In genomic region chr19:38915329-38916321, GRCh38 we compare ENCODE assay signal across 25 cellular contexts. TPM values are rescaled to one million over a fixed set of nuclear protein-coding genes. Genes with fewer than 3 reads are reported as not detected.
DNase-seq lines count a peak whose midpoint lies in the region; ATAC-seq and TF ChIP-seq lines count a peak whose summit lies in the region.
"Had no signal": no experiment of that assay in that cellular context is flagged by ENCODE, and none has a peak within 500 bp of the region (broad histone marks: within the 10 kb centered on the region; RNA-seq: fewer than 3 reads in every experiment).

No MANE protein-coding gene starts in this region.

- peaks cover 0 to 3% (median 0%) of the 10 kb centered on the region in 6 donors for H3K4me1 ChIP-seq in spleen
- H3K4me1 ChIP-seq: sigmoid colon, SJSA1 had no signal

- H3K4me1 Mint-ChIP-seq in WTC11, result no peaks in the 10 kb centered on the region
- H3K4me1 Mint-ChIP-seq: activated naive CD4-positive, alpha-beta T cell treated with anti-CD3 and anti-CD28 coated beads, Interleukin-2, amount 50 U/mL, for 24 hours had no signal

- TF ChIP-seq POLR2A in spleen (IDR thresholded peaks at IDR 0.05), result no peak

- no peaks in the 10 kb centered on the region for H3K9me3 ChIP-seq in spleen
- H3K9me3 ChIP-seq: sigmoid colon, SJSA1 had no signal

- TF ChIP-seq CTCF in WTC11 (IDR thresholded peaks at IDR 0.05) (no peak), spleen (IDR thresholded peaks at IDR 0.05 in 8 of 11, conservative IDR thresholded peaks at IDR 0.05 in 3 of 11) (no peak)

- H3K27ac Mint-ChIP-seq in WTC11, result peak overlapping the region; percentile 29; the same call in 1 of the 2 replicates
- H3K27ac Mint-ChIP-seq: activated CD4-positive, alpha-beta memory T cell treated with anti-CD3 and anti-CD28 coated beads for 36 hours; activated naive CD4-positive, alpha-beta T cell treated with anti-CD3 and anti-CD28 coated beads, Interleukin-2, amount 50 U/mL, for 24 hours had no signal

- DNase-seq in WTC11 (ENCODE audit: low spot score) (no peak), islet precursor cell (peak; percentile 51), spleen (peak; percentile 70), GF-D8 (lab: John Stamatoyannopoulos, UW) (no peak)
- DNase-seq: activated CD4-positive, alpha-beta memory T cell treated with anti-CD3 and anti-CD28 coated beads for 36 hours; activated CD4-positive, CD25-positive, alpha-beta regulatory T cell treated with anti-CD3 and anti-CD28 coated beads, Interleukin-2, amount 50 U/mL, for 72 hours; activated CD8-positive, alpha-beta memory T cell treated with anti-CD3 and anti-CD28 coated beads, Interleukin-2, amount 50 U/mL, for 4 hours; amygdala; C1 segment of cervical spinal cord; Karpas-422; MV-4-11; NCI-H1436 treated with DMSO at 0.1 percent for 48 hours; NCI-H2107; NCI-H446; NCI-H774; sigmoid colon; stimulated activated CD4-positive, alpha-beta T cell treated with anti-CD3 and anti-CD28 coated beads, Interleukin-4, amount 100 ng/mL, for 4 hours; stimulated activated naive CD4-positive, alpha-beta T cell had no signal

- H3K27ac ChIP-seq in spleen, result no peak overlapping the region
- H3K27ac ChIP-seq: HL-60, sigmoid colon, SJSA1 had no signal

- no peak overlapping the region for H3K4me3 Mint-ChIP-seq in WTC11
- H3K4me3 Mint-ChIP-seq: activated CD4-positive, alpha-beta memory T cell treated with anti-CD3 and anti-CD28 coated beads for 36 hours; activated naive CD4-positive, alpha-beta T cell treated with anti-CD3 and anti-CD28 coated beads, Interleukin-2, amount 50 U/mL, for 24 hours had no signal

- intact Hi-C loops in spleen (cut with DNase I; ENCODE audit: low total_unique reads), result no loop called here

- CTCF ChIA-PET in WTC11 (lab: Charles Lee), result interaction anchor here (1.3 to 2.2 kb wide), 2 partner anchors 15 to 146 kb away, joined by 3 to 15 read pairs; partner anchors contain the start of genes MRPS12 and SARS2

- no peak overlapping the region for H3K4me3 ChIP-seq in spleen
- H3K4me3 ChIP-seq: sigmoid colon, SJSA1 had no signal

- peaks cover 0 to 21% (median 0%) of the 10 kb centered on the region in 6 donors for H3K36me3 ChIP-seq in spleen
- H3K36me3 ChIP-seq: sigmoid colon, SJSA1 had no signal

- no peaks in the 10 kb centered on the region for H3K9me3 Mint-ChIP-seq in WTC11
- H3K9me3 Mint-ChIP-seq: activated CD4-positive, alpha-beta memory T cell treated with anti-CD3 and anti-CD28 coated beads for 36 hours; activated naive CD4-positive, alpha-beta T cell treated with anti-CD3 and anti-CD28 coated beads, Interleukin-2, amount 50 U/mL, for 24 hours had no signal

- peaks cover 10% of the 10 kb centered on the region for H3K27me3 Mint-ChIP-seq in WTC11 (ENCODE audit: low read depth)
- H3K27me3 Mint-ChIP-seq: activated CD4-positive, alpha-beta memory T cell treated with anti-CD3 and anti-CD28 coated beads for 36 hours; activated naive CD4-positive, alpha-beta T cell treated with anti-CD3 and anti-CD28 coated beads, Interleukin-2, amount 50 U/mL, for 24 hours had no signal

- WGBS in spleen, 5 donors, result 90 to 95% (median 93%) methylated on average over 38 to 44 of the region's 44 CpGs

- ATAC-seq in WTC11 (no peak), HG03571 (IDR thresholded peaks at IDR 0.05; ENCODE audit: unreplicated experiment) (no peak)

- peaks cover 0 to 16% (median 4%) of the 10 kb centered on the region in 7 donors for H3K27me3 ChIP-seq in spleen (replicated peaks in 1 of 7)
- H3K27me3 ChIP-seq: SJSA1 had no signal

- no peaks in the 10 kb centered on the region for H3K36me3 Mint-ChIP-seq in WTC11
- H3K36me3 Mint-ChIP-seq: activated CD4-positive, alpha-beta memory T cell treated with anti-CD3 and anti-CD28 coated beads for 36 hours had no signal

- POLR2A ChIA-PET in WTC11 (lab: Charles Lee), result no interaction called here

TF ChIP-seq in WTC11, 78 proteins besides CTCF, POLR2A, EP300 and RAD21 (continues in another document):
- TF ChIP-seq ZNF232 (CRISPR knock-in tag; IDR thresholded peaks at IDR 0.05) (no peak), RELA (CRISPR knock-in tag; IDR thresholded peaks at IDR 0.05; ENCODE audit: borderline replicate concordance) (no peak), CBFB (CRISPR knock-in tag; IDR thresholded peaks at IDR 0.05; ENCODE audit: low read depth) (no peak), ZNF425 (CRISPR knock-in tag; conservative IDR thresholded peaks at IDR 0.05) (no peak), RORB (CRISPR knock-in tag; IDR thresholded peaks at IDR 0.05) (no peak), ATF3 (CRISPR knock-in tag; conservative IDR thresholded peaks at IDR 0.05) (no peak), ZNF263 (CRISPR knock-in tag; IDR thresholded peaks at IDR 0.05; ENCODE audit: low read depth) (no peak), ZNF138 (CRISPR knock-in tag; conservative IDR thresholded peaks at IDR 0.05) (no peak), CREM (CRISPR knock-in tag; IDR thresholded peaks at IDR 0.05) (no peak), NR3C1 (CRISPR knock-in tag; conservative IDR thresholded peaks at IDR 0.05; ENCODE audit: low read depth) (no peak), FOXJ3 (CRISPR knock-in tag; IDR thresholded peaks at IDR 0.05; ENCODE audit: borderline replicate concordance) (no peak), MLX (CRISPR knock-in tag; IDR thresholded peaks at IDR 0.05) (no peak), HMGXB4 (CRISPR knock-in tag; IDR thresholded peaks at IDR 0.05) (no peak)

RNA-seq across cellular contexts. Expression of gene CCER2, which starts 3.6 kb away (rescaled TPM):
- total RNA-seq in WTC11 (2021), result 0.77 to 1.1 TPM (median 0.98 TPM) in 3 replicates
- 1 to 10 TPM in 1 of 7 donors, under 1 TPM in 3, not detected in 3; 0.34 to 1.1 (median 0.57) TPM for total RNA-seq in spleen
- 1 to 10 TPM in 1 of 3 donors, under 1 TPM in 2; 0.77 to 2.9 (median 0.86) TPM for polyA plus RNA-seq in spleen
- total RNA-seq: epithelial cell of proximal tubule, lung microvascular endothelial cell, RPMI7951, SJSA1 had no signal

RNA-seq across cellular contexts. Expression of gene SARS2, which starts 14.9 kb away (rescaled TPM):
- total RNA-seq in WTC11 (2021), result 66.4 to 74.7 TPM (median 69.6 TPM) in 3 replicates
- 10 to 100 TPM; 12.5 to 37.4 (median 24.6) TPM for total RNA-seq in spleen
- 10 to 100 TPM; 25.6 to 70.3 (median 50.7) TPM for polyA plus RNA-seq in spleen

RNA-seq across cellular contexts. Expression of gene MRPS12, which starts 15.1 kb away (rescaled TPM):
- total RNA-seq in WTC11 (2021) (79.9 to 88.0 TPM (median 81.5 TPM) in 3 replicates), spleen (10 to 100 TPM; 23.2 to 32.6 (median 26.0) TPM)
- polyA plus RNA-seq in spleen, result 10 to 100 TPM; 25.5 to 47.8 (median 47.1) TPM

RNA-seq across cellular contexts. Expression of gene NFKBIB, which starts 15.9 kb away (rescaled TPM):
- 29.6 to 39.8 TPM (median 30.6 TPM) in 3 replicates for total RNA-seq in WTC11 (2021)
- total RNA-seq in spleen, result 10 to 100 TPM; 18.1 to 29.0 (median 21.1) TPM
- polyA plus RNA-seq in spleen, result 10 to 100 TPM; 22.8 to 33.5 (median 23.5) TPM

RNA-seq across cellular contexts. Expression of gene SIRT2, which starts 16.2 kb away (rescaled TPM):
- 9.5 to 10.7 TPM (median 10.2 TPM) in 3 replicates for total RNA-seq in WTC11 (2021)
- total RNA-seq in spleen, result 10 to 100 TPM; 44.5 to 81.0 (median 61.8) TPM
- 10 to 100 TPM; 25.8 to 45.1 (median 30.7) TPM for polyA plus RNA-seq in spleen

Comparison
In these comparisons a context has a peak if more than half of its experiments do, and no peak if none do; other contexts are left out.
1. DNase-seq: peak in islet precursor cell (single experiment) and spleen (single experiment); none in WTC11 (single experiment) and GF-D8 (single experiment).